ENCODE assay signal across 9 cellular contexts in the genomic region with DNA sequence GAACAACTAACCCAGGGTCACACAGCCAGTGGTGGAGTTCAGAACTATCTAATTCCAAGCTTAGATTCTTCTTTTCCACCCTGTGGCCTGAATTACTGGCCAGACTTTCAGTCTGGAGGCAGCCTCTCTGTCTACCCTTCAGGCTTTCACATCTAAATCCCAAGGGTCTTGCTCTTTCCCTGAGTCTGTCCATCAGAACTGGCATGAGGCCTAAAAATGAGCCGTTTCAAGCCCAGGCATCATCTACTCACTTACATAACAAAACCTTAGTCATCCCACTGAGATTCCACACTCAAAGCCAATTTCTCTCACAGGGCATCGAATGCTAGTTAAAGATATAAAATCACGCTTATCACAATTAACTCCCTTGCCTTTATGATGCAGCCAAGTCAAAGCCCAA. TPM values are rescaled to one million over a fixed set of nuclear protein-coding genes. Genes with fewer than 3 reads are reported as not detected.
A peak's percentile ranks its signal among the peaks of the same experiment; 100 is the strongest.
DNase-seq lines count a peak whose midpoint lies in the region; TF ChIP-seq lines count a peak whose summit lies in the region.
"Had no signal": no experiment of that assay in that cellular context is flagged by ENCODE, and none has a peak within 500 bp of the region (broad histone marks: within the 10 kb centered on the region; RNA-seq: fewer than 3 reads in every experiment).

No MANE protein-coding gene starts in this region.

- H3K9me3 ChIP-seq in KOPT-K1 (ENCODE audit: insufficient read depth, low read length, poor library complexity, severe bottlenecking), result peaks cover 23% of the 10 kb centered on the region
- no peaks in the 10 kb centered on the region for H3K9me3 ChIP-seq in neutrophil
- no peaks in the 10 kb centered on the region for H3K9me3 ChIP-seq in neural progenitor cell (ENCODE audit: low read depth)

- H3K27me3 Mint-ChIP-seq in neural progenitor cell (ENCODE audit: insufficient read depth, low read depth), result peaks cover 46% of the 10 kb centered on the region

- TF ChIP-seq CTCF in AG09319 (IDR thresholded peaks at IDR 0.05; ENCODE audit: low read depth, low read length) (no peak), choroid plexus epithelial cell (conservative IDR thresholded peaks at IDR 0.05; ENCODE audit: low read depth, low read length) (no peak), neutrophil (IDR thresholded peaks at IDR 0.05) (no peak), neural progenitor cell (IDR thresholded peaks at IDR 0.05) (no peak)

- H3K27me3 ChIP-seq in neutrophil, result peaks cover 29% of the 10 kb centered on the region
- peaks cover 65% of the 10 kb centered on the region for H3K27me3 ChIP-seq in neural progenitor cell

- H3K4me1 ChIP-seq in neutrophil (ENCODE audit: control insufficient read depth in 1 of 2, insufficient read depth in 1 of 2, low read depth in 1 of 2, low read length in 1 of 2) (peaks cover 71 to 77% of the 10 kb centered on the region in 2 experiments), neural progenitor cell (no peaks in the 10 kb centered on the region)

- H3K9ac ChIP-seq in neural progenitor cell, result no peak overlapping the region

- no peak overlapping the region for H2AFZ ChIP-seq in neural progenitor cell (replicated peaks)

- H3K27ac ChIP-seq in KOPT-K1 (ENCODE audit: low read depth, low read length, poor library complexity, severe bottlenecking), result peak overlapping the region; percentile 78
- H3K27ac ChIP-seq in neutrophil, result peak overlapping the region; percentile 67
- no peak overlapping the region for H3K27ac ChIP-seq in neural progenitor cell

- H3F3A ChIP-seq in neural progenitor cell (ENCODE audit: low read depth), result no peaks in the 10 kb centered on the region

- peak; percentile 61 for DNase-seq in AG09319 (ENCODE audit: extremely low read depth, low read depth)
- DNase-seq in choroid plexus epithelial cell (ENCODE audit: low read depth), result peak; percentile 86
- DNase-seq in stimulated activated CD4-positive, alpha-beta T cell treated with anti-CD3 and anti-CD28 coated beads, Interleukin-12 subunit alpha, Interleukin-12 subunit beta, amount 100 ng/mL, for 4 hours, result no peak
- no peak for DNase-seq in RKO (ENCODE audit: low spot score)
- no peak for DNase-seq in neural progenitor cell (ENCODE audit: low spot score)
- DNase-seq in NCI-H1436 treated with DMSO at 0.1 percent for 48 hours (lab: John Stamatoyannopoulos, UW), result no peak
- DNase-seq: activated effector memory CD4-positive, alpha-beta T cell treated with Interleukin-2 at 50 U/mL for 16 hours had no signal

- no peak overlapping the region for H3K27ac Mint-ChIP-seq in neural progenitor cell

- no peak overlapping the region for H3K4me2 ChIP-seq in neural progenitor cell

- H3K36me3 Mint-ChIP-seq in neural progenitor cell, result no peaks in the 10 kb centered on the region

- no peaks in the 10 kb centered on the region for H3K36me3 ChIP-seq in KOPT-K1 (ENCODE audit: insufficient read depth, low read length)
- H3K36me3 ChIP-seq in neutrophil, result no peaks in the 10 kb centered on the region
- H3K36me3 ChIP-seq in neural progenitor cell, result no peaks in the 10 kb centered on the region

- no peaks in the 10 kb centered on the region for H3K79me2 ChIP-seq in neural progenitor cell (ENCODE audit: low read depth)

- no peaks in the 10 kb centered on the region for H4K20me1 ChIP-seq in neural progenitor cell (ENCODE audit: low read depth)

- H3K4me3 Mint-ChIP-seq in neural progenitor cell, result no peak overlapping the region

- peaks cover 11% of the 10 kb centered on the region for H3K4me1 Mint-ChIP-seq in neural progenitor cell

- peaks cover 2% of the 10 kb centered on the region for H3K9me3 Mint-ChIP-seq in neural progenitor cell

- H3K4me3 ChIP-seq in choroid plexus epithelial cell (ENCODE audit: low read depth, low read length) (no peak overlapping the region), neutrophil (ENCODE audit: low read depth in 1 of 2, low read length in 1 of 2) (peak overlapping the region in 1 of 2 experiments; percentile 73), neural progenitor cell (no peak overlapping the region)

RNA-seq across cellular contexts. Expression of a gene that starts 1.3 kb away (rescaled TPM):
- 0.58 and 0.71 TPM in 2 replicates for total RNA-seq in neural progenitor cell (ENCODE audit: low replicate concordance)

RNA-seq across cellular contexts. Expression of a gene that starts 47.9 kb away (rescaled TPM):
- not detected in 2 replicates for total RNA-seq in neural progenitor cell (ENCODE audit: low replicate concordance)

Comparison
In these comparisons a context has a peak if more than half of its experiments do, and no peak if none do; other contexts are left out.
1. DNase-seq: peak in AG09319 (single experiment) and choroid plexus epithelial cell (single experiment); none in stimulated activated CD4-positive, alpha-beta T cell treated with anti-CD3 and anti-CD28 coated beads, Interleukin-12 subunit alpha, Interleukin-12 subunit beta, amount 100 ng/mL, for 4 hours (single experiment), RKO (single experiment), neural progenitor cell (single experiment) and NCI-H1436 treated with DMSO at 0.1 percent for 48 hours (single experiment).